ENCODE assay signal across 9 cellular contexts in genomic region chr9:104747245-104747564, GRCh38. TPM values are rescaled to one million over a fixed set of nuclear protein-coding genes. Genes with fewer than 3 reads are reported as not detected.
A peak's percentile ranks its signal among the peaks of the same experiment; 100 is the strongest.
DNase-seq lines count a peak whose midpoint lies in the region; FAIRE-seq and TF ChIP-seq lines count a peak whose summit lies in the region.
"Had no signal": no experiment of that assay in that cellular context is flagged by ENCODE, and none has a peak within 500 bp of the region (broad histone marks: within the 10 kb centered on the region; RNA-seq: fewer than 3 reads in every experiment).

No MANE protein-coding gene starts in this region.

- H3K4me1 Mint-ChIP-seq in Calu3 (ENCODE audit: low read depth, unreplicated experiment) (peaks cover 17% of the 10 kb centered on the region), endodermal cell (peaks cover 27% of the 10 kb centered on the region), neural progenitor cell (peaks cover 15% of the 10 kb centered on the region)

- H3K4me2 ChIP-seq in neural progenitor cell: peak overlapping the region; percentile 91

- H3K4me3 Mint-ChIP-seq in Calu3 (ENCODE audit: low read depth, unreplicated experiment) (peak overlapping the region; percentile 95), endodermal cell (peak overlapping the region; percentile 73), neural progenitor cell (peak overlapping the region; percentile 95)

- peak overlapping the region; percentile 94 for H2AFZ ChIP-seq in neural progenitor cell (replicated peaks)

- FAIRE-seq in D721Med (lab: Jason Lieb, UNC): no peak

- H3K27me3 ChIP-seq in endodermal cell (ENCODE audit: control insufficient read depth, insufficient read depth, low read length, poor library complexity, severe bottlenecking) (peaks cover 5% of the 10 kb centered on the region), neural progenitor cell (no peaks in the 10 kb centered on the region)

- H3K36me3 Mint-ChIP-seq in Calu3 (ENCODE audit: insufficient read depth, unreplicated experiment) (peaks cover 26% of the 10 kb centered on the region), endodermal cell (ENCODE audit: low read depth) (peaks cover 2% of the 10 kb centered on the region), neural progenitor cell (peaks cover 2% of the 10 kb centered on the region)

- TF ChIP-seq CTCF in Calu3 (IDR thresholded peaks at IDR 0.05; ENCODE audit: unreplicated experiment) (no peak), LNCaP clone FGC (IDR thresholded peaks at IDR 0.05; ENCODE audit: control insufficient read depth, extremely low read depth, insufficient read depth) (no peak), endodermal cell (conservative IDR thresholded peaks at IDR 0.05) (no peak), neural progenitor cell (IDR thresholded peaks at IDR 0.05) (no peak), D721Med (IDR thresholded peaks at IDR 0.05; ENCODE audit: insufficient read depth, missing control alignments) (no peak)

- no peaks in the 10 kb centered on the region for H3K9me3 Mint-ChIP-seq in Calu3 (ENCODE audit: low read depth, unreplicated experiment)
- H3K9me3 Mint-ChIP-seq in endodermal cell: no peaks in the 10 kb centered on the region
- H3K9me3 Mint-ChIP-seq in neural progenitor cell: no peaks in the 10 kb centered on the region

- H3K27ac Mint-ChIP-seq in Calu3 (ENCODE audit: unreplicated experiment): peak overlapping the region; percentile 90
- H3K27ac Mint-ChIP-seq in endodermal cell: peak overlapping the region; percentile 85
- no peak overlapping the region for H3K27ac Mint-ChIP-seq in neural progenitor cell

- H3K9ac ChIP-seq in endodermal cell (ENCODE audit: extremely low read depth, low read length, poor library complexity, severe bottlenecking) (peak overlapping the region; percentile 5), neural progenitor cell (no peak overlapping the region)

- intact Hi-C loops in Calu3 (cut with micrococcal nuclease; ENCODE audit: unreplicated experiment): loop anchor here (10.0 kb wide), 2 partner anchors 142 to 1352 kb away; partner anchors contain the start of gene OR13C2

- H3K79me2 ChIP-seq in neural progenitor cell (ENCODE audit: low read depth): peaks cover 6% of the 10 kb centered on the region

- 0 to 2% methylated on average over 2 to 9 of the region's 9 CpGs for WGBS in endodermal cell (ENCODE audit: insufficient coverage in 1 of 2, insufficient read length in 1 of 2), 2 experiments

- H3F3A ChIP-seq in neural progenitor cell (ENCODE audit: low read depth): peaks cover 12% of the 10 kb centered on the region

- H3K9me3 ChIP-seq in endodermal cell (ENCODE audit: control insufficient read depth, low read length) (no peaks in the 10 kb centered on the region), neural progenitor cell (ENCODE audit: low read depth) (no peaks in the 10 kb centered on the region)

- CTCF ChIA-PET in Calu3 (lab: Charles Lee): no interaction called here

- peaks cover 6% of the 10 kb centered on the region for H3K36me3 ChIP-seq in endodermal cell (ENCODE audit: control insufficient read depth, insufficient read depth, low read length)
- no peaks in the 10 kb centered on the region for H3K36me3 ChIP-seq in neural progenitor cell

- H3K27me3 Mint-ChIP-seq in Calu3 (ENCODE audit: unreplicated experiment) (no peaks in the 10 kb centered on the region), endodermal cell (ENCODE audit: insufficient read depth) (no peaks in the 10 kb centered on the region), neural progenitor cell (ENCODE audit: insufficient read depth, low read depth) (no peaks in the 10 kb centered on the region)

- H3K27ac ChIP-seq in endodermal cell (ENCODE audit: low read depth, low read length) (no peak overlapping the region), neural progenitor cell (no peak overlapping the region)

- H3K4me3 ChIP-seq in LNCaP clone FGC (ENCODE audit: low read depth, low read length): peak overlapping the region; percentile 79
- peak overlapping the region; percentile 90 for H3K4me3 ChIP-seq in endodermal cell (ENCODE audit: low read length)
- H3K4me3 ChIP-seq in neural progenitor cell: peak overlapping the region; percentile 82

- no peak for DNase-seq in Calu3
- peak; percentile 6 for DNase-seq in LNCaP clone FGC (ENCODE audit: low read depth)
- no peak for DNase-seq in endodermal cell
- DNase-seq in neural progenitor cell (ENCODE audit: low spot score): no peak
- no peak for DNase-seq in stimulated activated CD4-positive, alpha-beta T cell treated with anti-CD3 and anti-CD28 coated beads, Interleukin-4, amount 100 ng/mL, for 1 hour
- DNase-seq in D721Med (ENCODE audit: insufficient read length, low spot score): no peak
- no peak for DNase-seq in activated gamma-delta T cell treated with Interleukin-2 at 50 U/mL for 16 hours
- DNase-seq in RKO (ENCODE audit: low spot score): no peak

- no TSS peak for BruUV-seq in Calu3 (replicated peaks; lab: Mats Ljungman, UMichigan)

- H4K20me1 ChIP-seq in neural progenitor cell (ENCODE audit: low read depth): no peaks in the 10 kb centered on the region

- H3K4me1 ChIP-seq in endodermal cell (ENCODE audit: control insufficient read depth, insufficient read depth, low read length) (peaks cover 2% of the 10 kb centered on the region), neural progenitor cell (peaks cover 14% of the 10 kb centered on the region)

RNA-seq across cellular contexts. Expression of gene NIPSNAP3A, which starts 0.3 kb away (rescaled TPM):
- total RNA-seq in Calu3 (2022): 7.4 and 8.0 TPM in 2 replicates
- total RNA-seq in endodermal cell: 10 to 100 TPM; 18.8 to 20.5 TPM
- 26.0 TPM for polyA plus RNA-seq in endodermal cell (2013, experiment 1 of 2)
- polyA plus RNA-seq in endodermal cell (2013, experiment 2 of 2): 26.3 TPM
- total RNA-seq in neural progenitor cell (ENCODE audit: low replicate concordance): 31.9 and 55.3 TPM in 2 replicates

RNA-seq across cellular contexts. Expression of gene NIPSNAP3B, which starts 16.7 kb away (rescaled TPM):
- 0.83 and 1.1 TPM in 2 replicates for total RNA-seq in Calu3 (2022)
- 1 to 10 TPM in 1 of 2 donors, under 1 TPM in 1; 0.91 to 1.7 TPM for total RNA-seq in endodermal cell
- polyA plus RNA-seq in endodermal cell (2013, experiment 1 of 2): 2.2 TPM
- 2.6 TPM for polyA plus RNA-seq in endodermal cell (2013, experiment 2 of 2)
- total RNA-seq in neural progenitor cell (ENCODE audit: low replicate concordance): 1.3 and 2.1 TPM in 2 replicates

RNA-seq across cellular contexts. Expression of gene OR13D1, which starts 52.9 kb away (rescaled TPM):
- total RNA-seq in Calu3 (2022): not detected in 2 replicates
- not detected for total RNA-seq in endodermal cell
- not detected for polyA plus RNA-seq in endodermal cell (2013, experiment 1 of 2)
- not detected for polyA plus RNA-seq in endodermal cell (2013, experiment 2 of 2)
- not detected in 2 replicates for total RNA-seq in neural progenitor cell (ENCODE audit: low replicate concordance)
- total RNA-seq: HT1080 had no signal
